In the genomic region with DNA sequence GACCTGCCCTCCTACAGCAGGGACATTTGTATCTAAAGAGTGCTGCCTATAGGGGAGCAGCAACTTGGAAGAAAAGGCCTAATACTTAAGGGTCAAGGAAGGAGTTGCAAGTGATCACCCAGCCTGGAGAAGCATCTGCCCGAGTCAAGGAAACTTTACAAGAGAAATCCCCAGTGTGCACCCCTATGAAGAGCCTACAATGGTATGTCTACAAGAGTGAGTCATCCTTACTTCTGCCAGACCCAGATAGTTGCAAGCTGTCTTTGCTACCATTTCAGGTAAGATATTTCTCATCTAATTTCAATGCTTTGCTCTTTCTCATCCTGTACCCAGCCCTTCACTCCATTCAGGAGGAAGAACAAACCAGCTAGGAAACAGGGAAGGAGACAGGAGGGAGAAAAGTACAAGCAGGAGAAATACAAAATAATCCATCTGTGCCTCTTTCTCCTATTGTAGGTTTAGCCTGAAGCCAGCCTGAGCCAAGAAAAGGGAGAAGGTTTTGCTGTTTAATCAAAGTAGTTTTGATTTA, we compare ENCODE assay signal across 1 cellular context.
TF ChIP-seq lines count a peak whose summit lies in the region.

No MANE protein-coding gene starts in this region.

TF ChIP-seq in HepG2, 621 proteins besides CTCF, POLR2A, EP300 and RAD21 (continued from another document):
- TF ChIP-seq, protein P1, sequence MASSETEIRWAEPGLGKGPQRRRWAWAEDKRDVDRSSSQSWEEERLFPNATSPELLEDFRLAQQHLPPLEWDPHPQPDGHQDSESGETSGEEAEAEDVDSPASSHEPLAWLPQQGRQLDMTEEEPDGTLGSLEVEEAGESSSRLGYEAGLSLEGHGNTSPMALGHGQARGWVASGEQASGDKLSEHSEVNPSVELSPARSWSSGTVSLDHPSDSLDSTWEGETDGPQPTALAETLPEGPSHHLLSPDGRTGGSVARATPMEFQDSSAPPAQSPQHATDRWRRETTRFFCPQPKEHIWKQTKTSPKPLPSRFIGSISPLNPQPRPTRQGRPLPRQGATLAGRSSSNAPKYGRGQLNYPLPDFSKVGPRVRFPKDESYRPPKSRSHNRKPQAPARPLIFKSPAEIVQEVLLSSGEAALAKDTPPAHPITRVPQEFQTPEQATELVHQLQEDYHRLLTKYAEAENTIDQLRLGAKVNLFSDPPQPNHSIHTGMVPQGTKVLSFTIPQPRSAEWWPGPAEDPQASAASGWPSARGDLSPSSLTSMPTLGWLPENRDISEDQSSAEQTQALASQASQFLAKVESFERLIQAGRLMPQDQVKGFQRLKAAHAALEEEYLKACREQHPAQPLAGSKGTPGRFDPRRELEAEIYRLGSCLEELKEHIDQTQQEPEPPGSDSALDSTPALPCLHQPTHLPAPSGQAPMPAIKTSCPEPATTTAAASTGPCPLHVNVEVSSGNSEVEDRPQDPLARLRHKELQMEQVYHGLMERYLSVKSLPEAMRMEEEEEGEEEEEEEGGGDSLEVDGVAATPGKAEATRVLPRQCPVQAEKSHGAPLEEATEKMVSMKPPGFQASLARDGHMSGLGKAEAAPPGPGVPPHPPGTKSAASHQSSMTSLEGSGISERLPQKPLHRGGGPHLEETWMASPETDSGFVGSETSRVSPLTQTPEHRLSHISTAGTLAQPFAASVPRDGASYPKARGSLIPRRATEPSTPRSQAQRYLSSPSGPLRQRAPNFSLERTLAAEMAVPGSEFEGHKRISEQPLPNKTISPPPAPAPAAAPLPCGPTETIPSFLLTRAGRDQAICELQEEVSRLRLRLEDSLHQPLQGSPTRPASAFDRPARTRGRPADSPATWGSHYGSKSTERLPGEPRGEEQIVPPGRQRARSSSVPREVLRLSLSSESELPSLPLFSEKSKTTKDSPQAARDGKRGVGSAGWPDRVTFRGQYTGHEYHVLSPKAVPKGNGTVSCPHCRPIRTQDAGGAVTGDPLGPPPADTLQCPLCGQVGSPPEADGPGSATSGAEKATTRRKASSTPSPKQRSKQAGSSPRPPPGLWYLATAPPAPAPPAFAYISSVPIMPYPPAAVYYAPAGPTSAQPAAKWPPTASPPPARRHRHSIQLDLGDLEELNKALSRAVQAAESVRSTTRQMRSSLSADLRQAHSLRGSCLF (CRISPR knock-in tag; IDR thresholded peaks at IDR 0.05; ENCODE audit: borderline replicate concordance): no peak
- TF ChIP-seq, protein P2, sequence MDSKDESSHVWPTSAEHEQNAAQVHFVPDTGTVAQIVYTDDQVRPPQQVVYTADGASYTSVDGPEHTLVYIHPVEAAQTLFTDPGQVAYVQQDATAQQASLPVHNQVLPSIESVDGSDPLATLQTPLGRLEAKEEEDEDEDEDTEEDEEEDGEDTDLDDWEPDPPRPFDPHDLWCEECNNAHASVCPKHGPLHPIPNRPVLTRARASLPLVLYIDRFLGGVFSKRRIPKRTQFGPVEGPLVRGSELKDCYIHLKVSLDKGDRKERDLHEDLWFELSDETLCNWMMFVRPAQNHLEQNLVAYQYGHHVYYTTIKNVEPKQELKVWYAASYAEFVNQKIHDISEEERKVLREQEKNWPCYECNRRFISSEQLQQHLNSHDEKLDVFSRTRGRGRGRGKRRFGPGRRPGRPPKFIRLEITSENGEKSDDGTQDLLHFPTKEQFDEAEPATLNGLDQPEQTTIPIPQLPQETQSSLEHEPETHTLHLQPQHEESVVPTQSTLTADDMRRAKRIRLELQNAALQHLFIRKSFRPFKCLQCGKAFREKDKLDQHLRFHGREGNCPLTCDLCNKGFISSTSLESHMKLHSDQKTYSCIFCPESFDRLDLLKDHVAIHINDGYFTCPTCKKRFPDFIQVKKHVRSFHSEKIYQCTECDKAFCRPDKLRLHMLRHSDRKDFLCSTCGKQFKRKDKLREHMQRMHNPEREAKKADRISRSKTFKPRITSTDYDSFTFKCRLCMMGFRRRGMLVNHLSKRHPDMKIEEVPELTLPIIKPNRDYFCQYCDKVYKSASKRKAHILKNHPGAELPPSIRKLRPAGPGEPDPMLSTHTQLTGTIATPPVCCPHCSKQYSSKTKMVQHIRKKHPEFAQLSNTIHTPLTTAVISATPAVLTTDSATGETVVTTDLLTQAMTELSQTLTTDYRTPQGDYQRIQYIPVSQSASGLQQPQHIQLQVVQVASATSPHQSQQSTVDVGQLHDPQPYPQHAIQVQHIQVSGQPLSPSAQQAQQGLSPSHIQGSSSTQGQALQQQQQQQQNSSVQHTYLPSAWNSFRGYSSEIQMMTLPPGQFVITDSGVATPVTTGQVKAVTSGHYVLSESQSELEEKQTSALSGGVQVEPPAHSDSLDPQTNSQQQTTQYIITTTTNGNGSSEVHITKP (CRISPR knock-in tag; IDR thresholded peaks at IDR 0.05; ENCODE audit: low read depth): peak; percentile 95
- TF ChIP-seq IRX3 (CRISPR knock-in tag; IDR thresholded peaks at IDR 0.05; ENCODE audit: borderline replicate concordance, low read depth): no peak
- TF ChIP-seq FOSL2 (CRISPR knock-in tag; IDR thresholded peaks at IDR 0.05): peak; percentile 56
